In the genomic region with DNA sequence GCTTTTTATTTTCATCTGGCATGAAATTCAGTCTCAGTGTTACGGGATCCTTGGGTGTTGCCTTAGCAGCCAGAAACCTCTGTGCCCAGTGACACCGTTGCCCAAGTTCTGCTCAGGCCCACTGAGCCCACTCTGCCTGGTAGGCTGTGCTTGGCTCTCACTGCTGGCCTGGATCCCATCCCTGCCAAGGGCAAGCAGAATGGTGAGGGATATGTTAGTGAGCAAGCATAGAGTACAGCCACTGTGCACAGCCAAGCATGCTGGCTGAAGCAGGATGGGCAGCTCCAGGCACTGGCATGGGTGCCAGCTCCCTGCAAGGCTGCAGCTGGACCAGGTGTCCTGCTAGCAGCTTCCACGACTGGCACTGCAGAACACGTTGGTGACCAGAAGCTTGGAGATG, we compare ENCODE assay signal across 1 cellular context.
TF ChIP-seq lines count a peak whose summit lies in the region.

No MANE protein-coding gene starts in this region.

TF ChIP-seq in IMR-90, 13 proteins besides CTCF, POLR2A, EP300 and RAD21 (continued from another document):
- TF ChIP-seq MAZ (IDR thresholded peaks at IDR 0.05; ENCODE audit: borderline replicate concordance, low read depth, low read length) (no peak), SMC3 (IDR thresholded peaks at IDR 0.05; ENCODE audit: low read depth, low read length) (no peak), CHD1 (IDR thresholded peaks at IDR 0.05; ENCODE audit: low read depth, low read length) (no peak), NFE2L2 (IDR thresholded peaks at IDR 0.05; ENCODE audit: low read depth, low read length) (no peak), CEBPB (IDR thresholded peaks at IDR 0.05; ENCODE audit: low read depth, low read length) (no peak)
